In the genomic region with DNA sequence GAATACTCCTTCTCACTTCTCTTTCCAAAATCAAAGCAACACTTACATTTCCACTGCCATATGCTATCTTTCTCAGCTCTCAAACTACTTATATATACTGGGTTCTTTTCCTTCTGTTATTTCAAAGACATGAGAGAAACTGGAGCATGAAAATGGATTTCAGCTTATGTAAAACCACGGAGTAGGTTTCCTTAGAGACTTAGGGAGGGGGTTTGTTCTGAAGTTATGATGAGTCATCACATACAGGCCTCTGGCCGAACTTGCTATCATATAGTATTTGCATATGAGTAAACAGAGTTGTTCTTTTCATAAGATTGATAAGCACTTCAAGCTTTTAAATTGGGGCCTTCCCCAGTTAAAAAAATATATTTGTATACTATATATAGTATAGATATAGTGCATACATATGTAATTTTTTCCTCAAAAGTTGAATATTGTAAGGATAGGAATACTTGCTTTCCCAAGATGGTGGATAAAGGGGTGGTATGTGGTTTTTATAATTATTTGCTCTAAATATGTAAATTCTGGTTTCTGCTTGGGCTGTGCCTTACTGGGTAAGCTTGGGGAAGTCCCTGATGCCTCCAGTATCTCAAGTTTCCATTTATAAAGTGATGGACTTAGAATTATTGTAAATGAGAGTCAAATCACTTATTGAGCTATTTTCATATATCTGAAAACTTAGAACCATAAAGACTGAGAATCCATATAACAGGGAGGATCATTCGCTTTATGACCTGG, we compare ENCODE assay signal across 13 cellular contexts.
A peak's percentile ranks its signal among the peaks of the same experiment; 100 is the strongest.
DNase-seq lines count a peak whose midpoint lies in the region; ATAC-seq, FAIRE-seq and TF ChIP-seq lines count a peak whose summit lies in the region.
"Had no signal": no experiment of that assay in that cellular context is flagged by ENCODE, and none has a peak within 500 bp of the region (broad histone marks: within the 10 kb centered on the region; RNA-seq: fewer than 3 reads in every experiment).

No MANE protein-coding gene starts in this region.

- TF ChIP-seq CTCF in fibroblast of lung (conservative IDR thresholded peaks at IDR 0.05 in 1 of 2, IDR thresholded peaks at IDR 0.05 in 1 of 2; ENCODE audit: low read depth in 1 of 2, low read length in 2 of 2) = no peak
- TF ChIP-seq CTCF in tibial nerve (IDR thresholded peaks at IDR 0.05) = no peak

- H3K27ac ChIP-seq in fibroblast of lung (ENCODE audit: insufficient read depth, low read length) (no peak overlapping the region), tibial nerve (no peak overlapping the region)
- H3K27ac ChIP-seq: BLaER1 treated with 17β-estradiol and CSF1 and Interleukin-3, amounts not matched to agents 10 nM and 100 nM had no signal

- no peak overlapping the region for H3K4me2 ChIP-seq in fibroblast of lung (ENCODE audit: extremely low read depth, insufficient read depth, low read length)

- 45 to 54% methylated on average over 3 of the region's 3 CpGs for WGBS in tibial nerve, 2 donors

- H3K27me3 ChIP-seq in fibroblast of lung (ENCODE audit: control insufficient read depth, insufficient read depth, low read length) (no peaks in the 10 kb centered on the region), tibial nerve (no peaks in the 10 kb centered on the region)
- H3K27me3 ChIP-seq: BLaER1 treated with 17β-estradiol and CSF1 and Interleukin-3, amounts not matched to agents 10 nM and 100 nM had no signal

- H3K9ac ChIP-seq in fibroblast of lung (ENCODE audit: insufficient read depth, low read length) = no peak overlapping the region
- H3K9ac ChIP-seq: BLaER1 treated with 17β-estradiol and CSF1 and Interleukin-3, amounts not matched to agents 10 nM and 100 nM had no signal

- H2AFZ ChIP-seq in fibroblast of lung (ENCODE audit: low read length) = no peak overlapping the region

- H3K4me1 ChIP-seq in fibroblast of lung (ENCODE audit: control insufficient read depth, extremely low read depth, insufficient read depth, low read length) (no peaks in the 10 kb centered on the region), tibial nerve (peaks cover 0 to 4% (median 0%) of the 10 kb centered on the region in 4 donors)

- no peaks in the 10 kb centered on the region for H4K20me1 ChIP-seq in fibroblast of lung (ENCODE audit: control insufficient read depth, extremely low read depth, insufficient read depth, low read length)
- H4K20me1 ChIP-seq: BLaER1 treated with 17β-estradiol and CSF1 and Interleukin-3, amounts not matched to agents 10 nM and 100 nM had no signal

- TF ChIP-seq EP300 in tibial nerve (IDR thresholded peaks at IDR 0.05) = no peak

- no peaks in the 10 kb centered on the region for H3K36me3 ChIP-seq in fibroblast of lung (ENCODE audit: control insufficient read depth, insufficient read depth, low read length)
- H3K36me3 ChIP-seq in tibial nerve = no peaks in the 10 kb centered on the region
- H3K36me3 ChIP-seq: BLaER1 treated with 17β-estradiol and CSF1 and Interleukin-3, amounts not matched to agents 10 nM and 100 nM had no signal

- DNase-seq in COLO829 (ENCODE audit: low spot score) (peak; percentile 8), NCI-H526 (lab: John Stamatoyannopoulos, UW) (peak; percentile 80 to 85), fibroblast of lung (ENCODE audit: low read depth in 2 of 2) (peak; percentile 78 to 81), SIG-M5 (lab: John Stamatoyannopoulos, UW) (no peak), GM19239 (ENCODE audit: insufficient read length, low spot score) (no peak), tibial nerve (ENCODE audit: low spot score in 2 of 2) (no peak)
- no peak for DNase-seq in NK-92 treated with Interleukin-12 subunit alpha and Interleukin-12 subunit beta, amount 100 ng/mL, for 24 hours (lab: John Stamatoyannopoulos, UW)
- DNase-seq: activated CD4-positive, CD25-positive, alpha-beta regulatory T cell; activated naive CD4-positive, alpha-beta T cell; NCI-H1105 treated with DMSO at 0.1 percent for 48 hours; posterior cingulate gyrus had no signal

- no peak for TF ChIP-seq POLR2A in tibial nerve (IDR thresholded peaks at IDR 0.05)

- no peaks in the 10 kb centered on the region for H3K79me2 ChIP-seq in fibroblast of lung (ENCODE audit: control insufficient read depth, insufficient read depth, low read length)

- no peak for FAIRE-seq in GM19239 (lab: Jason Lieb, UNC)

- H3K9me3 ChIP-seq in fibroblast of lung (ENCODE audit: control insufficient read depth, insufficient read depth, low read depth, low read length) (no peaks in the 10 kb centered on the region), tibial nerve (no peaks in the 10 kb centered on the region)
- H3K9me3 ChIP-seq: BLaER1 treated with 17β-estradiol and CSF1 and Interleukin-3, amounts not matched to agents 10 nM and 100 nM had no signal

- no peak overlapping the region for H3K4me3 ChIP-seq in fibroblast of lung (replicated peaks in 1 of 4; ENCODE audit: control extremely low read depth in 1 of 4, insufficient read depth in 1 of 4, low read depth in 3 of 4, low read length in 4 of 4)
- H3K4me3 ChIP-seq in tibial nerve = no peak overlapping the region
- H3K4me3 ChIP-seq: BLaER1 treated with 17β-estradiol and CSF1 and Interleukin-3, amounts not matched to agents 10 nM and 100 nM had no signal

- ATAC-seq in GM21786 (IDR thresholded peaks at IDR 0.05; ENCODE audit: unreplicated experiment) = peak; percentile 63

Comparison
In these comparisons a context has a peak if more than half of its experiments do, and no peak if none do; other contexts are left out.
1. DNase-seq: peak in COLO829 (single experiment), NCI-H526 (2 of 2) and fibroblast of lung (2 of 2); none in SIG-M5 (single experiment), GM19239 (single experiment), tibial nerve (0 of 2) and NK-92 treated with Interleukin-12 subunit alpha and Interleukin-12 subunit beta, amount 100 ng/mL, for 24 hours (single experiment).